ENCODE assay signal across 9 cellular contexts in the genomic region with DNA sequence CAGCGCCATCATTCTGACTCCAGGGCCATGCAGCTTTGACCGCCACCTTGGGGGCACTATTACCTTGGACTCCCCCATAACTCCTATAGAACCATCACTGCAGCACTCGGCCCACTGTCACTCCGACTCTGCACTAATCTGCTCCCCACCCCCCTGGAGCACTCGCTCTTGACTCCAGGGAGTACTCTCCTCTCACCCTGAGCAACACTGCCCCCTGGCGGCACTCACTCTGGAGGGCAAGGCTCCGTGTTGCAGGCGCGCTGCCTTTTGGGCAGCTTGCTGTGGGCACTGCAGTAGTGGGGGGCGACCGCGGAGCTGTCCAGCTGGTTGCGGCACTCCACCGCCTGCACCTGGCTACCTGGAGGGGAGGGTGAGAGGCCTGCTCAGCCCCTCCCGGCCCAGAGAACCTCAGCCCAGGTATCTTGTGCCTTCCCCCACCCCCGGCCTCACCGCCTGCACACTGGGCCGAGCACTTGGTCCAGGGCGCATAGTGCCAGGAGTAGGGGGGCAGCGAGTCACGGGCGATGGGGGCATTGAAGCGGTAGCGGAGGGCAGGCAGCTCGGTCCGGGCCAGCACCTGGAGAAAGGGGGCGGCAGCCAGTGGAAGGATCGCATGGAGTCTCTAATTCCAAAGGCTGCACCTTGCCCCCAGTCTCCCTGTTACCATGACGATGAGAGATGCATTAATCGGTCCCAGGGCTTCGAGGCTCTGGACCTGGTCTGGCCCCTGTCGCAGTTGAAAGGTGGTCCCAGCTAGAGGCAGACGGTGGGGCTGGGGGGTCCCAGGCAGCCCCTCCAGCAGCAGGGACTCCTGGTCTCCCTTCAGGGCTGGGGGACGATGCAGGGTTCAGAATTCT. TPM values are rescaled to one million over a fixed set of nuclear protein-coding genes. Genes with fewer than 3 reads are reported as not detected.
A peak's percentile ranks its signal among the peaks of the same experiment; 100 is the strongest.
DNase-seq lines count a peak whose midpoint lies in the region; ATAC-seq and TF ChIP-seq lines count a peak whose summit lies in the region.
"Had no signal": no experiment of that assay in that cellular context is flagged by ENCODE, and none has a peak within 500 bp of the region (broad histone marks: within the 10 kb centered on the region; RNA-seq: fewer than 3 reads in every experiment).

No MANE protein-coding gene starts in this region.

- no peaks in the 10 kb centered on the region; the same call in 1 of the 2 replicates for H3K27me3 ChIP-seq in MG63
- H3K27me3 ChIP-seq in trophoblast cell (ENCODE audit: insufficient read depth, low read length): peaks cover 2% of the 10 kb centered on the region
- H3K27me3 ChIP-seq in gastrocnemius medialis: peaks cover 0 to 2% (median 0%) of the 10 kb centered on the region in 3 donors
- H3K27me3 ChIP-seq: SJSA1 had no signal

- H3K27ac ChIP-seq in trophoblast cell (ENCODE audit: low read depth, low read length): no peak overlapping the region
- H3K27ac ChIP-seq in gastrocnemius medialis: no peak overlapping the region
- H3K27ac ChIP-seq: SJSA1 had no signal

- no peak overlapping the region for H3K4ac ChIP-seq in trophoblast cell (ENCODE audit: low read depth, low read length)

- no peaks in the 10 kb centered on the region for H3K79me1 ChIP-seq in trophoblast cell (ENCODE audit: low read length)

- no CpG with 5 or more reads among the region's 34 CpGs for WGBS in trophoblast cell (ENCODE audit: extremely low coverage, insufficient coverage, insufficient read length)

- in situ Hi-C loops in gastrocnemius medialis (cut with MboI; ENCODE audit: low sequenced_read_pairs in 4 of 4): no loop called here

- no peaks in the 10 kb centered on the region for H3K79me2 ChIP-seq in trophoblast cell (ENCODE audit: control insufficient read depth, insufficient read depth, low read length, poor library complexity)

- H3K9me3 ChIP-seq in MG63 (no peaks in the 10 kb centered on the region), trophoblast cell (ENCODE audit: insufficient read depth, low read depth, low read length) (no peaks in the 10 kb centered on the region), gastrocnemius medialis (no peaks in the 10 kb centered on the region)
- H3K9me3 ChIP-seq: SJSA1 had no signal

- H3K36me3 ChIP-seq in MG63 (no peaks in the 10 kb centered on the region), trophoblast cell (ENCODE audit: control insufficient read depth in 1 of 2, insufficient read depth in 2 of 2, low read length in 2 of 2) (no peaks in the 10 kb centered on the region), gastrocnemius medialis (no peaks in the 10 kb centered on the region)
- H3K36me3 ChIP-seq: SJSA1 had no signal

- no peak overlapping the region for H4K8ac ChIP-seq in trophoblast cell (ENCODE audit: low read depth, low read length)

- peaks cover 0 to 3% of the 10 kb centered on the region in 2 experiments for H3K4me1 ChIP-seq in trophoblast cell (ENCODE audit: control insufficient read depth in 1 of 2, insufficient read depth in 2 of 2, low read length in 2 of 2)
- no peaks in the 10 kb centered on the region for H3K4me1 ChIP-seq in gastrocnemius medialis

- H3K14ac ChIP-seq in trophoblast cell (ENCODE audit: low read length): no peak overlapping the region

- intact Hi-C loops in gastrocnemius medialis (cut with DNase I; ENCODE audit: low total_unique reads): loop anchor here (10.0 kb wide), 1 partner anchor 59 kb away; no protein-coding TSS in a partner anchor

- H4K91ac ChIP-seq in trophoblast cell (ENCODE audit: low read depth, low read length): no peak overlapping the region

- no peak overlapping the region for H2BK120ac ChIP-seq in trophoblast cell (ENCODE audit: insufficient read depth, low read length, poor library complexity)

- no peak overlapping the region for H2AFZ ChIP-seq in trophoblast cell (ENCODE audit: insufficient read depth, low read length, poor library complexity)

- no peak for TF ChIP-seq POLR2A in gastrocnemius medialis (IDR thresholded peaks at IDR 0.05)

- DNase-seq in EL: peak; percentile 37
- DNase-seq in MG63: peak; percentile 53
- DNase-seq in activated CD4-positive, alpha-beta T cell treated with anti-CD3 and anti-CD28 coated beads, Interleukin-2, amount 50 U/mL, for 1 hour: peak; percentile 61
- DNase-seq in epithelial cell of proximal tubule (ENCODE audit: low read depth): no peak
- DNase-seq in trophoblast cell: peak; percentile 51 to 77
- no peak for DNase-seq in gastrocnemius medialis

- no peak overlapping the region for H3K23ac ChIP-seq in trophoblast cell (ENCODE audit: low read length)

- H3K4me3 ChIP-seq in MG63: no peak overlapping the region
- no peak overlapping the region for H3K4me3 ChIP-seq in epithelial cell of proximal tubule (ENCODE audit: low read depth, low read length)
- H3K4me3 ChIP-seq in trophoblast cell (ENCODE audit: low read depth, low read length): no peak overlapping the region
- H3K4me3 ChIP-seq in gastrocnemius medialis: no peak overlapping the region
- H3K4me3 ChIP-seq: SJSA1 had no signal

- H4K12ac ChIP-seq in trophoblast cell (ENCODE audit: low read depth, low read length): no peak overlapping the region

- no peak overlapping the region for H3K9ac ChIP-seq in trophoblast cell (ENCODE audit: low read length)

- H3K18ac ChIP-seq in trophoblast cell (ENCODE audit: low read length): no peak overlapping the region

- no peak overlapping the region for H2BK12ac ChIP-seq in trophoblast cell (ENCODE audit: low read length)

- no peak overlapping the region for H2AK5ac ChIP-seq in trophoblast cell (ENCODE audit: low read length)

- no peak overlapping the region for H2BK5ac ChIP-seq in trophoblast cell (ENCODE audit: low read depth, low read length, poor library complexity)

- no peak for ATAC-seq in GM21423 (IDR thresholded peaks at IDR 0.05; ENCODE audit: unreplicated experiment)
- ATAC-seq in gastrocnemius medialis: no peak
- no peak for ATAC-seq in GM21526 (IDR thresholded peaks at IDR 0.05; ENCODE audit: low FRiP score, unreplicated experiment)

- peak; percentile 46 for TF ChIP-seq CTCF in epithelial cell of proximal tubule (conservative IDR thresholded peaks at IDR 0.05; ENCODE audit: low read depth, low read length)
- peak in 1 of 5 experiments; percentile 36 for TF ChIP-seq CTCF in gastrocnemius medialis (IDR thresholded peaks at IDR 0.05 in 4 of 5, conservative IDR thresholded peaks at IDR 0.05 in 1 of 5)

- H3K4me2 ChIP-seq in trophoblast cell (ENCODE audit: low read length): no peak overlapping the region

RNA-seq across cellular contexts. Expression of gene MYO1F, which starts 8.9 kb away (rescaled TPM):
- total RNA-seq in MG63 (2014; rRNA removed; shearing (Covaris generic); ENCODE audit: low replicate concordance): not detected in 2 replicates
- total RNA-seq in epithelial cell of proximal tubule (0.06 and 0.07 TPM in 2 replicates), gastrocnemius medialis (1 to 10 TPM in 3 of 4 donors, under 1 TPM in 1; 0.24 to 4.0 (median 1.8) TPM)
- 0.35 and 0.37 TPM in 2 replicates for polyA plus RNA-seq in trophoblast cell (2013)

RNA-seq across cellular contexts. Expression of gene ADAMTS10, which starts 24.4 kb away (rescaled TPM):
- 4.7 and 17.0 TPM in 2 replicates for total RNA-seq in MG63 (2014; rRNA removed; shearing (Covaris generic); ENCODE audit: low replicate concordance)
- total RNA-seq in epithelial cell of proximal tubule (2.0 and 4.8 TPM in 2 replicates), gastrocnemius medialis (1 to 10 TPM; 2.2 to 7.7 (median 3.6) TPM)
- polyA plus RNA-seq in trophoblast cell (2013): 9.6 and 10.9 TPM in 2 replicates

RNA-seq across cellular contexts. Expression of gene NFILZ, which starts 44.3 kb away (rescaled TPM):
- total RNA-seq in MG63 (2014; rRNA removed; shearing (Covaris generic); ENCODE audit: low replicate concordance): not detected in 2 replicates
- total RNA-seq in epithelial cell of proximal tubule: not detected in 2 replicates
- not detected in 2 replicates for polyA plus RNA-seq in trophoblast cell (2013)
- total RNA-seq in gastrocnemius medialis: not detected
- total RNA-seq: SJSA1 had no signal

Comparison
In these comparisons a context has a peak if more than half of its experiments do, and no peak if none do; other contexts are left out.
1. DNase-seq: peak in EL (single experiment), MG63 (single experiment), activated CD4-positive, alpha-beta T cell treated with anti-CD3 and anti-CD28 coated beads, Interleukin-2, amount 50 U/mL, for 1 hour (single experiment) and trophoblast cell (2 of 2); none in epithelial cell of proximal tubule (single experiment) and gastrocnemius medialis (0 of 2).